10 cellular contexts compared by ENCODE assay signal in genomic region chr14:75875958-75876357, GRCh38.
DNase-seq lines count a peak whose midpoint lies in the region; ATAC-seq and TF ChIP-seq lines count a peak whose summit lies in the region.
"Had no signal": no experiment of that assay in that cellular context is flagged by ENCODE, and none has a peak within 500 bp of the region (broad histone marks: within the 10 kb centered on the region; RNA-seq: fewer than 3 reads in every experiment).

No MANE protein-coding gene starts in this region.

- intact Hi-C loops in left ventricle myocardium inferior (cut with micrococcal nuclease), result no loop called here
- intact Hi-C loops in cardiac septum (cut with DNase I), result no loop called here
- intact Hi-C loops in upper lobe of right lung (cut with DNase I), result no loop called here

- no peaks in the 10 kb centered on the region for H3K36me3 ChIP-seq in left ventricle myocardium inferior
- no peaks in the 10 kb centered on the region for H3K36me3 ChIP-seq in upper lobe of right lung

- H3K4me3 ChIP-seq in left ventricle myocardium inferior, result no peak overlapping the region
- H3K4me3 ChIP-seq in upper lobe of right lung, result no peak overlapping the region

- peak; percentile 95 for ATAC-seq in HG02943 (IDR thresholded peaks at IDR 0.05; ENCODE audit: low read depth, unreplicated experiment)
- ATAC-seq in upper lobe of right lung, result peak; percentile 31
- ATAC-seq: activated T-cell treated with anti-CD3 and anti-CD28 coated beads, Interleukin-2, amount 50 U/mL, for 4 hours had no signal

- H3K9me3 ChIP-seq in left ventricle myocardium inferior (replicated peaks) (no peaks in the 10 kb centered on the region), upper lobe of right lung (no peaks in the 10 kb centered on the region)

- H3K27me3 ChIP-seq in left ventricle myocardium inferior (ENCODE audit: low read depth), result no peaks in the 10 kb centered on the region
- H3K27me3 ChIP-seq in upper lobe of right lung, result no peaks in the 10 kb centered on the region

- H3K27ac ChIP-seq in left ventricle myocardium inferior (replicated peaks), result peak overlapping the region; percentile 48
- H3K27ac ChIP-seq in upper lobe of right lung, result no peak overlapping the region

- no peak for TF ChIP-seq CTCF in left ventricle myocardium inferior (IDR thresholded peaks at IDR 0.05; ENCODE audit: borderline replicate concordance)
- TF ChIP-seq CTCF in upper lobe of right lung (IDR thresholded peaks at IDR 0.05), result no peak

- H3K4me1 ChIP-seq in left ventricle myocardium inferior (peaks cover 32% of the 10 kb centered on the region), upper lobe of right lung (no peaks in the 10 kb centered on the region)

- DNase-seq in left ventricle myocardium inferior (no peak), cardiac septum (ENCODE audit: low spot score) (no peak), RPMI8226 (peak; percentile 15), upper lobe of right lung (no peak), NCI-H1694 (lab: John Stamatoyannopoulos, UW) (no peak), NCI-H1417 treated with DMSO at 0.1 percent for 48 hours (lab: John Stamatoyannopoulos, UW) (no peak), NCI-H2107 treated with DMSO at 0.1 percent for 48 hours (lab: John Stamatoyannopoulos, UW; ENCODE audit: unreplicated experiment) (no peak)
- DNase-seq: activated T-cell treated with anti-CD3 and anti-CD28 coated beads, Interleukin-2, amount 50 U/mL, for 4 hours; HCEC 1CT had no signal
